Comparison of ENCODE assay signal across 10 cellular contexts in the genomic region with DNA sequence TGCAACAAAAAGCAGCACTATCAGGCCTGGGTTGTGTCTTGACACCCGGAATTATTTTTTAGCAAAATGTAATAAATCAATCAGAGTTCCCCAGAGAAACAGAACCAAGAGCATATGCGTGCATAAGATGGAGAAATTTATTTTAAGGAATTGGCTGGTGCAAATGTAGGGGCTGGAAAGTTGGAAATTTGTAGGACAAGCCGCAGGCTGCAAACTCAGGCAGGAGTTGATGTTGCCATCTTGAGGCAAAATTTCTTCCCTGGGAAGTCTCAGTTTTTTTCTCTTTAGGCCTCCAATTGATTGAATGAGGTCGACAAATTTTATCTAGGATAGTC.
DNase-seq lines count a peak whose midpoint lies in the region; ATAC-seq and TF ChIP-seq lines count a peak whose summit lies in the region.
"Had no signal": no experiment of that assay in that cellular context is flagged by ENCODE, and none has a peak within 500 bp of the region (broad histone marks: within the 10 kb centered on the region; RNA-seq: fewer than 3 reads in every experiment).

No MANE protein-coding gene starts in this region.

- H2AFZ ChIP-seq in OCI-LY7 (ENCODE audit: low read length), result peak overlapping the region; percentile 39; the same call in 1 of the 2 replicates

- DNase-seq in right atrium auricular region (ENCODE audit: low spot score) (no peak), left cardiac atrium (no peak), OCI-LY7 (ENCODE audit: low spot score) (no peak), chondrocyte (ENCODE audit: low spot score) (no peak), NCI-H446 (lab: John Stamatoyannopoulos, UW) (no peak), NCI-H524 (lab: John Stamatoyannopoulos, UW) (no peak), DMS153 (lab: John Stamatoyannopoulos, UW) (no peak)

- POLR2A ChIA-PET in OCI-LY7 (lab: Charles Lee), result no interaction called here

- TF ChIP-seq CTCF in right atrium auricular region (IDR thresholded peaks at IDR 0.05), result peak; percentile 16 to 27
- peak; percentile 45 for TF ChIP-seq CTCF in OCI-LY7 (conservative IDR thresholded peaks at IDR 0.05; ENCODE audit: low read length)
- peak; percentile 59 for TF ChIP-seq CTCF in chondrocyte (IDR thresholded peaks at IDR 0.05)

- H4K20me1 ChIP-seq in OCI-LY7 (ENCODE audit: insufficient read depth, low read length), result no peaks in the 10 kb centered on the region

- no peaks in the 10 kb centered on the region for H3K79me2 ChIP-seq in OCI-LY7 (ENCODE audit: insufficient read depth, low read depth, low read length)

- CTCF ChIA-PET in OCI-LY7 (lab: Charles Lee; ENCODE audit: unreplicated experiment), result no interaction called here

- H3K4me1 Mint-ChIP-seq in chondrocyte (ENCODE audit: low read depth), result peaks cover 13% of the 10 kb centered on the region
- peaks cover 11% of the 10 kb centered on the region for H3K4me1 Mint-ChIP-seq in stimulated activated memory B cell treated with anti-CD40 and anti-IgM and Interleukin-4, amounts not matched to agents 10 μg/mL and 1 μg/mL and 100 μg/mL, for 72 hours

- H3K4me3 Mint-ChIP-seq in chondrocyte (ENCODE audit: unreplicated experiment), result peak overlapping the region; percentile 76
- peak overlapping the region; percentile 63 for H3K4me3 Mint-ChIP-seq in stimulated activated memory B cell treated with anti-CD40 and anti-IgM and Interleukin-4, amounts not matched to agents 10 μg/mL and 1 μg/mL and 100 μg/mL, for 72 hours

- H3K4me3 ChIP-seq in right atrium auricular region, result no peak overlapping the region
- no peak overlapping the region for H3K4me3 ChIP-seq in OCI-LY7 (ENCODE audit: low read depth, low read length, poor library complexity, severe bottlenecking)

- H3K27ac Mint-ChIP-seq in chondrocyte (ENCODE audit: unreplicated experiment), result no peak overlapping the region
- no peak overlapping the region for H3K27ac Mint-ChIP-seq in stimulated activated memory B cell treated with anti-CD40 and anti-IgM and Interleukin-4, amounts not matched to agents 10 μg/mL and 1 μg/mL and 100 μg/mL, for 72 hours
- H3K27ac Mint-ChIP-seq: immature natural killer cell had no signal

- H3K9me3 Mint-ChIP-seq in chondrocyte (ENCODE audit: low read depth), result no peaks in the 10 kb centered on the region
- peaks cover 5% of the 10 kb centered on the region for H3K9me3 Mint-ChIP-seq in stimulated activated memory B cell treated with anti-CD40 and anti-IgM and Interleukin-4, amounts not matched to agents 10 μg/mL and 1 μg/mL and 100 μg/mL, for 72 hours
- H3K9me3 Mint-ChIP-seq: immature natural killer cell had no signal

- no peaks in the 10 kb centered on the region for H3K27me3 ChIP-seq in right atrium auricular region
- H3K27me3 ChIP-seq: testis had no signal

- H3K4me1 ChIP-seq in right atrium auricular region (peaks cover 0 to 8% of the 10 kb centered on the region in 2 donors), OCI-LY7 (ENCODE audit: insufficient read depth, low read length, poor library complexity, severe bottlenecking) (no peaks in the 10 kb centered on the region)

- BruUV-seq in OCI-LY7 (replicated peaks; lab: Mats Ljungman, UMichigan), result no TSS peak

- intact Hi-C loops in left cardiac atrium (cut with DNase I) (loop anchor here in 1 of 2 donors (5.0 to 10.0 kb wide), 3 partner anchors 225 to 588 kb away; no protein-coding TSS in a partner anchor), OCI-LY7 (cut with micrococcal nuclease; ENCODE audit: unreplicated experiment) (loop anchor here (2.0 to 10.0 kb wide), 3 partner anchors 219 to 585 kb away; no protein-coding TSS in a partner anchor)

- H3K36me3 Mint-ChIP-seq in chondrocyte (ENCODE audit: low read depth), result no peaks in the 10 kb centered on the region
- no peaks in the 10 kb centered on the region for H3K36me3 Mint-ChIP-seq in stimulated activated memory B cell treated with anti-CD40 and anti-IgM and Interleukin-4, amounts not matched to agents 10 μg/mL and 1 μg/mL and 100 μg/mL, for 72 hours
- H3K36me3 Mint-ChIP-seq: immature natural killer cell had no signal

- H3K27me3 Mint-ChIP-seq in chondrocyte (ENCODE audit: low read depth), result no peaks in the 10 kb centered on the region
- peaks cover 20% of the 10 kb centered on the region for H3K27me3 Mint-ChIP-seq in stimulated activated memory B cell treated with anti-CD40 and anti-IgM and Interleukin-4, amounts not matched to agents 10 μg/mL and 1 μg/mL and 100 μg/mL, for 72 hours

- H3K27ac ChIP-seq in right atrium auricular region (no peak overlapping the region), OCI-LY7 (ENCODE audit: low read depth, low read length, poor library complexity, severe bottlenecking) (no peak overlapping the region)

- H3K9me2 ChIP-seq in OCI-LY7 (ENCODE audit: insufficient read depth, low read length), result no peaks in the 10 kb centered on the region

- H3K9me3 ChIP-seq in right atrium auricular region (no peaks in the 10 kb centered on the region), OCI-LY7 (ENCODE audit: low read length) (no peaks in the 10 kb centered on the region)
- H3K9me3 ChIP-seq: testis had no signal

- H3K36me3 ChIP-seq in right atrium auricular region, result no peaks in the 10 kb centered on the region
- no peaks in the 10 kb centered on the region for H3K36me3 ChIP-seq in OCI-LY7 (ENCODE audit: insufficient read depth, low read length)

- ATAC-seq in left cardiac atrium, result no peak
- no peak for ATAC-seq in stimulated activated memory B cell treated with anti-CD40 and anti-IgM and Interleukin-4, amounts not matched to agents 10 μg/mL and 1 μg/mL and 100 μg/mL, for 72 hours

- peak overlapping the region; percentile 13; the same call in 1 of the 2 replicates for H3K4me2 ChIP-seq in OCI-LY7 (ENCODE audit: low read length)
